ENCODE assay signal across 8 cellular contexts in genomic region chr18:3248670-3249359, GRCh38. TPM values are rescaled to one million over a fixed set of nuclear protein-coding genes. Genes with fewer than 3 reads are reported as not detected.
DNase-seq lines count a peak whose midpoint lies in the region; ATAC-seq, FAIRE-seq and TF ChIP-seq lines count a peak whose summit lies in the region.

No MANE protein-coding gene starts in this region.

- H3K9me2 ChIP-seq in OCI-LY7 (ENCODE audit: insufficient read depth, low read length): no peaks in the 10 kb centered on the region

- no peaks in the 10 kb centered on the region for H3K9me3 ChIP-seq in OCI-LY7 (ENCODE audit: low read length)

- POLR2A ChIA-PET in OCI-LY7 (lab: Charles Lee): interaction anchor here (0.6 to 4.0 kb wide), 10 partner anchors 11 to 336 kb away, joined by 3 to 50 read pairs (median 4); no protein-coding TSS in a partner anchor

- peaks cover 60% of the 10 kb centered on the region for H3K4me1 ChIP-seq in OCI-LY7 (ENCODE audit: insufficient read depth, low read length, poor library complexity, severe bottlenecking)

- H3K79me2 ChIP-seq in OCI-LY7 (ENCODE audit: insufficient read depth, low read depth, low read length): peaks cover 83% of the 10 kb centered on the region

- DNase-seq in stimulated activated CD4-positive, alpha-beta T cell treated with anti-CD3 and anti-CD28 coated beads, Interleukin-15, amount 100 ng/mL, for 24 hours: peak; percentile 15
- DNase-seq in stimulated activated CD4-positive, alpha-beta T cell treated with anti-CD3 and anti-CD28 coated beads, Interleukin-2, amount 100 ng/mL, for 24 hours: no peak
- peak; percentile 67 for DNase-seq in OCI-LY7 (ENCODE audit: low spot score)
- peak; percentile 56 for DNase-seq in central memory CD4-positive, alpha-beta T cell
- no peak for DNase-seq in mesothelial cell of epicardium (ENCODE audit: low spot score in 2 of 2, unreplicated experiment in 2 of 2)
- no peak for DNase-seq in left lobe of liver (ENCODE audit: low spot score)
- no peak for DNase-seq in HTR-8/SVneo (ENCODE audit: insufficient read length, low spot score)

- peaks cover 21% of the 10 kb centered on the region for H4K20me1 ChIP-seq in OCI-LY7 (ENCODE audit: insufficient read depth, low read length)

- H3K4me3 ChIP-seq in OCI-LY7 (ENCODE audit: low read depth, low read length, poor library complexity, severe bottlenecking): peak overlapping the region; percentile 81

- H3K36me3 ChIP-seq in OCI-LY7 (ENCODE audit: insufficient read depth, low read length): peaks cover 45% of the 10 kb centered on the region

- no peak for FAIRE-seq in HTR-8/SVneo (lab: Jason Lieb, UNC)

- no peak for TF ChIP-seq CTCF in OCI-LY7 (conservative IDR thresholded peaks at IDR 0.05; ENCODE audit: low read length)
- TF ChIP-seq CTCF in mesothelial cell of epicardium (IDR thresholded peaks at IDR 0.05; ENCODE audit: unreplicated experiment): no peak

- H3K36me3 Mint-ChIP-seq in mesothelial cell of epicardium: peaks cover 10% of the 10 kb centered on the region

- ATAC-seq in left lobe of liver (no peak), GM21423 (IDR thresholded peaks at IDR 0.05; ENCODE audit: unreplicated experiment) (no peak)

- CTCF ChIA-PET in OCI-LY7 (lab: Charles Lee; ENCODE audit: unreplicated experiment): no interaction called here

- BruUV-seq in OCI-LY7 (replicated peaks; lab: Mats Ljungman, UMichigan): TSS peak; percentile 77

- intact Hi-C loops in OCI-LY7 (cut with micrococcal nuclease; ENCODE audit: unreplicated experiment): loop anchor here (5.0 kb wide), 2 partner anchors 332 to 677 kb away; partner anchors contain the start of genes METTL4 and NDC80

- H3K9me3 Mint-ChIP-seq in mesothelial cell of epicardium: no peaks in the 10 kb centered on the region

- peak overlapping the region; percentile 86 for H3K4me3 Mint-ChIP-seq in mesothelial cell of epicardium

- peak overlapping the region; percentile 84 for H3K27ac ChIP-seq in OCI-LY7 (ENCODE audit: low read depth, low read length, poor library complexity, severe bottlenecking)

- no peaks in the 10 kb centered on the region for H3K27me3 Mint-ChIP-seq in mesothelial cell of epicardium (ENCODE audit: low read depth)

- H3K4me1 Mint-ChIP-seq in mesothelial cell of epicardium: peaks cover 46% of the 10 kb centered on the region

- peak overlapping the region; percentile 99 for H3K27ac Mint-ChIP-seq in mesothelial cell of epicardium

- no peak overlapping the region for H2AFZ ChIP-seq in OCI-LY7 (ENCODE audit: low read length)

- H3K4me2 ChIP-seq in OCI-LY7 (ENCODE audit: low read length): peak overlapping the region; percentile 72

RNA-seq across cellular contexts. Expression of gene MYL12A, which starts 1.2 kb away (rescaled TPM):
- 377 and 423 TPM in 2 replicates for total RNA-seq in OCI-LY7 (2014; rRNA removed; shearing (Covaris generic))
- total RNA-seq in OCI-LY7 (2022): 301 TPM in 2 replicates
- total RNA-seq in mesothelial cell of epicardium: 217 to 222 TPM (median 220 TPM) in 3 replicates
- 85.5 TPM for total RNA-seq in left lobe of liver

RNA-seq across cellular contexts. Expression of gene MYL12B, which starts 13.1 kb away (rescaled TPM):
- 240 and 260 TPM in 2 replicates for total RNA-seq in OCI-LY7 (2014; rRNA removed; shearing (Covaris generic))
- total RNA-seq in OCI-LY7 (2022): 222 and 230 TPM in 2 replicates
- total RNA-seq in mesothelial cell of epicardium: 195 to 225 TPM (median 215 TPM) in 3 replicates
- total RNA-seq in left lobe of liver: 90.4 TPM

RNA-seq across cellular contexts. Expression of gene MYOM1, which starts 29.0 kb away (rescaled TPM):
- 3.8 and 5.7 TPM in 2 replicates for total RNA-seq in OCI-LY7 (2014; rRNA removed; shearing (Covaris generic))
- total RNA-seq in OCI-LY7 (2022) (2.3 and 2.4 TPM in 2 replicates), mesothelial cell of epicardium (1.2 to 2.8 TPM (median 2.1 TPM) in 3 replicates), left lobe of liver (4.9 TPM)

Comparison
In these comparisons a context has a peak if more than half of its experiments do, and no peak if none do; other contexts are left out.
1. DNase-seq: peak in stimulated activated CD4-positive, alpha-beta T cell treated with anti-CD3 and anti-CD28 coated beads, Interleukin-15, amount 100 ng/mL, for 24 hours (single experiment), OCI-LY7 (single experiment) and central memory CD4-positive, alpha-beta T cell (single experiment); none in stimulated activated CD4-positive, alpha-beta T cell treated with anti-CD3 and anti-CD28 coated beads, Interleukin-2, amount 100 ng/mL, for 24 hours (0 of 2), mesothelial cell of epicardium (0 of 2), left lobe of liver (single experiment) and HTR-8/SVneo (single experiment).